Comparison of ENCODE assay signal across 32 cellular contexts in genomic region chr5:147693238-147693637, GRCh38.
"Had no signal": no experiment of that assay in that cellular context is flagged by ENCODE, and none has a peak within 500 bp of the region (broad histone marks: within the 10 kb centered on the region; RNA-seq: fewer than 3 reads in every experiment).

No MANE protein-coding gene starts in this region.

- H3K27me3 Mint-ChIP-seq: activated CD4-positive, alpha-beta memory T cell treated with anti-CD3 and anti-CD28 coated beads for 36 hours; activated CD4-positive, alpha-beta T cell treated with anti-CD3 and anti-CD28 coated beads for 36 hours; activated CD4-positive, alpha-beta T cell treated with anti-CD3 and anti-CD28 coated beads, Interleukin-2, amount 10 ng/mL, durations not matched to agents 24 days and 14 days; activated CD8-positive, alpha-beta memory T cell treated with anti-CD3 and anti-CD28 coated beads, Interleukin-2, amount 10 ng/mL, durations not matched to agents 7 days and 5 days; activated naive CD4-positive, alpha-beta T cell treated with anti-CD3 and anti-CD28 coated beads, Interleukin-2, amount 50 U/mL, for 24 hours; activated naive CD8-positive, alpha-beta T cell treated with anti-CD3 and anti-CD28 coated beads for 36 hours; activated naive CD8-positive, alpha-beta T cell treated with anti-CD3 and anti-CD28 coated beads, Interleukin-2, amount 50 U/mL, for 24 hours; central memory CD8-positive, alpha-beta T cell; dendritic cell treated with granulocyte-macrophage colony-stimulating factor and Interleukin-4, amounts not matched to agents 40 ng/mL and 50 ng/mL, for 4 days had no signal

- ATAC-seq: activated CD4-positive, alpha-beta T cell treated with anti-CD3 and anti-CD28 coated beads for 36 hours; activated CD8-positive, alpha-beta memory T cell treated with anti-CD3 and anti-CD28 coated beads, Interleukin-2, amount 10 ng/mL, durations not matched to agents 7 days and 5 days; activated CD8-positive, alpha-beta T cell treated with anti-CD3 and anti-CD28 coated beads, Interleukin-2, amount 10 ng/mL, durations not matched to agents 7 days and 5 days; activated naive CD8-positive, alpha-beta T cell treated with anti-CD3 and anti-CD28 coated beads, Interleukin-2, amount 50 U/mL, for 24 hours; body of pancreas; gastroesophageal sphincter had no signal

- H3K36me3 ChIP-seq: adrenal gland, esophagus muscularis mucosa, gastroesophageal sphincter had no signal

- DNase-seq: activated CD4-positive, alpha-beta memory T cell treated with anti-CD3 and anti-CD28 coated beads for 36 hours; activated CD4-positive, alpha-beta T cell treated with anti-CD3 and anti-CD28 coated beads for 36 hours; activated CD4-positive, alpha-beta T cell treated with anti-CD3 and anti-CD28 coated beads, Interleukin-2, amount 10 ng/mL, durations not matched to agents 24 days and 14 days; activated CD4-positive, CD25-positive, alpha-beta regulatory T cell; activated CD4-positive, CD25-positive, alpha-beta regulatory T cell treated with anti-CD3 and anti-CD28 coated beads, Interleukin-2, amount 50 U/mL, for 72 hours; activated CD8-positive, alpha-beta memory T cell treated with anti-CD3 and anti-CD28 coated beads, Interleukin-2, amount 10 ng/mL, durations not matched to agents 7 days and 5 days; activated CD8-positive, alpha-beta memory T cell treated with anti-CD3 and anti-CD28 coated beads, Interleukin-2, amount 50 U/mL, for 4 hours; activated CD8-positive, alpha-beta T cell treated with anti-CD3 and anti-CD28 coated beads, Interleukin-2, amount 10 ng/mL, durations not matched to agents 7 days and 5 days; activated effector memory CD4-positive, alpha-beta T cell treated with anti-CD3 and anti-CD28 coated beads, Interleukin-2, amount 50 U/mL, for 16 hours; activated naive CD4-positive, alpha-beta T cell treated with anti-CD3 and anti-CD28 coated beads for 36 hours; activated naive CD8-positive, alpha-beta T cell treated with anti-CD3 and anti-CD28 coated beads for 36 hours; activated naive CD8-positive, alpha-beta T cell treated with anti-CD3 and anti-CD28 coated beads, Interleukin-2, amount 50 U/mL, for 24 hours; activated T-cell treated with anti-CD3 and anti-CD28 coated beads, Interleukin-2, amount 50 U/mL, for 1 hour; activated T-cell treated with anti-CD3 and anti-CD28 coated beads, Interleukin-2, amount 50 U/mL, for 48 hours; amygdala; aorta; body of pancreas; dorsolateral prefrontal cortex; effector memory CD4-positive, alpha-beta T cell; endodermal cell; erythroblast; foreskin melanocyte; T-helper 2 cell had no signal

- H3K36me3 Mint-ChIP-seq: activated CD4-positive, alpha-beta memory T cell treated with anti-CD3 and anti-CD28 coated beads for 36 hours; activated naive CD8-positive, alpha-beta T cell treated with anti-CD3 and anti-CD28 coated beads for 36 hours had no signal

- H3K27ac ChIP-seq: adrenal gland, body of pancreas, coronary artery, esophagus muscularis mucosa, gastroesophageal sphincter had no signal

- H3K27ac Mint-ChIP-seq: activated CD4-positive, alpha-beta memory T cell treated with anti-CD3 and anti-CD28 coated beads for 36 hours; activated CD4-positive, alpha-beta T cell treated with anti-CD3 and anti-CD28 coated beads for 36 hours; activated CD4-positive, alpha-beta T cell treated with anti-CD3 and anti-CD28 coated beads, Interleukin-2, amount 10 ng/mL, durations not matched to agents 24 days and 14 days; activated CD8-positive, alpha-beta memory T cell treated with anti-CD3 and anti-CD28 coated beads, Interleukin-2, amount 10 ng/mL, durations not matched to agents 7 days and 5 days; activated CD8-positive, alpha-beta T cell treated with anti-CD3 and anti-CD28 coated beads, Interleukin-2, amount 10 ng/mL, durations not matched to agents 7 days and 5 days; activated naive CD4-positive, alpha-beta T cell treated with anti-CD3 and anti-CD28 coated beads for 36 hours; activated naive CD4-positive, alpha-beta T cell treated with anti-CD3 and anti-CD28 coated beads, Interleukin-2, amount 50 U/mL, for 24 hours; activated naive CD8-positive, alpha-beta T cell treated with anti-CD3 and anti-CD28 coated beads for 36 hours; activated naive CD8-positive, alpha-beta T cell treated with anti-CD3 and anti-CD28 coated beads, Interleukin-2, amount 50 U/mL, for 24 hours; activated T-helper 1 cell treated with anti-CD3 and anti-CD28 coated beads, Interleukin-12 subunit alpha, Interleukin-12 subunit beta, Interleukin-2, Interleukin-4 antibody, amounts not matched to agents 30 ng/mL and 10 ng/mL and 1 ng/mL, durations not matched to agents 14 hours and 24 hours and 36 hours; activated T-helper 2 cell treated with anti-CD3 and anti-CD28 coated beads, Interferon-gamma antibody, Interleukin-2, Interleukin-4, amounts not matched to agents 10 μg/mL and 5 μg/mL and 100 μg/mL, durations not matched to agents 14 hours and 24 hours and 36 hours; dendritic cell treated with granulocyte-macrophage colony-stimulating factor and Interleukin-4, amounts not matched to agents 40 ng/mL and 50 ng/mL, for 4 days; endodermal cell had no signal

- H3K4me3 Mint-ChIP-seq: activated CD4-positive, alpha-beta memory T cell treated with anti-CD3 and anti-CD28 coated beads for 36 hours; activated CD4-positive, alpha-beta T cell treated with anti-CD3 and anti-CD28 coated beads for 36 hours; activated CD4-positive, alpha-beta T cell treated with anti-CD3 and anti-CD28 coated beads, Interleukin-2, amount 10 ng/mL, durations not matched to agents 24 days and 14 days; activated CD8-positive, alpha-beta memory T cell treated with anti-CD3 and anti-CD28 coated beads, Interleukin-2, amount 10 ng/mL, durations not matched to agents 7 days and 5 days; activated CD8-positive, alpha-beta T cell treated with anti-CD3 and anti-CD28 coated beads, Interleukin-2, amount 10 ng/mL, durations not matched to agents 7 days and 5 days; activated naive CD4-positive, alpha-beta T cell treated with anti-CD3 and anti-CD28 coated beads for 36 hours; activated naive CD4-positive, alpha-beta T cell treated with anti-CD3 and anti-CD28 coated beads, Interleukin-2, amount 50 U/mL, for 24 hours; activated naive CD8-positive, alpha-beta T cell treated with anti-CD3 and anti-CD28 coated beads for 36 hours; activated naive CD8-positive, alpha-beta T cell treated with anti-CD3 and anti-CD28 coated beads, Interleukin-2, amount 50 U/mL, for 24 hours; activated T-helper 1 cell treated with anti-CD3 and anti-CD28 coated beads, Interleukin-12 subunit alpha, Interleukin-12 subunit beta, Interleukin-2, Interleukin-4 antibody, amounts not matched to agents 30 ng/mL and 10 ng/mL and 1 ng/mL, durations not matched to agents 14 hours and 24 hours and 36 hours; central memory CD8-positive, alpha-beta T cell; dendritic cell treated with granulocyte-macrophage colony-stimulating factor and Interleukin-4, amounts not matched to agents 40 ng/mL and 50 ng/mL, for 4 days; endodermal cell had no signal

- H3K4me1 Mint-ChIP-seq: activated CD4-positive, alpha-beta T cell treated with anti-CD3 and anti-CD28 coated beads for 36 hours; activated CD4-positive, alpha-beta T cell treated with anti-CD3 and anti-CD28 coated beads, Interleukin-2, amount 10 ng/mL, durations not matched to agents 24 days and 14 days; activated CD8-positive, alpha-beta memory T cell treated with anti-CD3 and anti-CD28 coated beads, Interleukin-2, amount 10 ng/mL, durations not matched to agents 7 days and 5 days; activated naive CD4-positive, alpha-beta T cell treated with anti-CD3 and anti-CD28 coated beads, Interleukin-2, amount 50 U/mL, for 24 hours; activated naive CD8-positive, alpha-beta T cell treated with anti-CD3 and anti-CD28 coated beads for 36 hours; activated naive CD8-positive, alpha-beta T cell treated with anti-CD3 and anti-CD28 coated beads, Interleukin-2, amount 50 U/mL, for 24 hours had no signal

- H3K9me3 ChIP-seq: adrenal gland, body of pancreas, esophagus muscularis mucosa, gastroesophageal sphincter had no signal

- H3K9me3 Mint-ChIP-seq: activated naive CD4-positive, alpha-beta T cell treated with anti-CD3 and anti-CD28 coated beads, Interleukin-2, amount 50 U/mL, for 24 hours had no signal

- H3K4me3 ChIP-seq: adrenal gland, body of pancreas, coronary artery, dorsolateral prefrontal cortex, esophagus muscularis mucosa, gastroesophageal sphincter had no signal
